ENCODE assay signal across 1 cellular context in genomic region chr18:62999921-63000320, GRCh38.
TF ChIP-seq lines count a peak whose summit lies in the region.

No MANE protein-coding gene starts in this region.

TF ChIP-seq in endothelial cell of umbilical vein, 7 proteins besides CTCF, POLR2A, EP300 and RAD21:
- TF ChIP-seq EZH2 (IDR thresholded peaks at IDR 0.05; ENCODE audit: borderline replicate concordance, low read depth, low read length, severe bottlenecking) = no peak
- TF ChIP-seq GATA2 (IDR thresholded peaks at IDR 0.05; ENCODE audit: insufficient read depth, insufficient read length, low read depth, low read length) = no peak
- no peak for TF ChIP-seq MYC (IDR thresholded peaks at IDR 0.05; ENCODE audit: low read depth, low read length)
- TF ChIP-seq, protein P1, sequence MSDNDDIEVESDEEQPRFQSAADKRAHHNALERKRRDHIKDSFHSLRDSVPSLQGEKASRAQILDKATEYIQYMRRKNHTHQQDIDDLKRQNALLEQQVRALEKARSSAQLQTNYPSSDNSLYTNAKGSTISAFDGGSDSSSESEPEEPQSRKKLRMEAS (IDR thresholded peaks at IDR 0.05; ENCODE audit: insufficient read depth, insufficient read length) = no peak
- no peak for TF ChIP-seq JUN (IDR thresholded peaks at IDR 0.05; ENCODE audit: borderline replicate concordance, insufficient read depth, insufficient read length, low read depth)
- TF ChIP-seq POLR2AphosphoS5 (IDR thresholded peaks at IDR 0.05; ENCODE audit: insufficient read depth, low read depth, low read length) = no peak
- no peak for TF ChIP-seq FOS (IDR thresholded peaks at IDR 0.05; ENCODE audit: borderline replicate concordance, insufficient read depth, low read length)
